Comparison of ENCODE assay signal across 1 cellular context in genomic region chr15:82045179-82045891, GRCh38.
TF ChIP-seq lines count a peak whose summit lies in the region.

No MANE protein-coding gene starts in this region.

TF ChIP-seq in SK-N-SH, 30 proteins besides CTCF, POLR2A, EP300 and RAD21 (continued from another document):
- TF ChIP-seq REST (IDR thresholded peaks at IDR 0.05; ENCODE audit: low read depth, low read length) (no peak), ZBTB33 (IDR thresholded peaks at IDR 0.05; ENCODE audit: borderline replicate concordance, low read depth) (no peak), MAX (IDR thresholded peaks at IDR 0.05; ENCODE audit: low read depth) (peak; percentile 38; the same call in 1 of the 2 replicates), ELF1 (IDR thresholded peaks at IDR 0.05) (no peak), JUND (IDR thresholded peaks at IDR 0.05) (no peak), RFX5 (IDR thresholded peaks at IDR 0.05; ENCODE audit: low read length) (no peak), SMC3 (IDR thresholded peaks at IDR 0.05; ENCODE audit: low read depth, low read length) (no peak), USF2 (IDR thresholded peaks at IDR 0.05; ENCODE audit: borderline replicate concordance, low read depth, low read length) (no peak), MXI1 (IDR thresholded peaks at IDR 0.05; ENCODE audit: low read depth, low read length) (no peak; the same call in 1 of the 2 replicates), POLR2AphosphoS5 (IDR thresholded peaks at IDR 0.05; ENCODE audit: low read depth, low read length) (no peak), GATA2 (CRISPR knock-in tag; IDR thresholded peaks at IDR 0.05) (no peak), IRF3 (IDR thresholded peaks at IDR 0.05; ENCODE audit: low read depth, low read length) (no peak), GABPA (IDR thresholded peaks at IDR 0.05; ENCODE audit: low read depth) (no peak), TCF12 (IDR thresholded peaks at IDR 0.05) (0 out of 2 replicates have a peak, but pooled peaks have one; percentile 2), YY1 (IDR thresholded peaks at IDR 0.05; ENCODE audit: low read depth) (no peak), RCOR1 (IDR thresholded peaks at IDR 0.05; ENCODE audit: low read length) (no peak)
